13 cellular contexts compared by ENCODE assay signal in genomic region chr5:17221843-17222614, GRCh38. TPM values are rescaled to one million over a fixed set of nuclear protein-coding genes. Genes with fewer than 3 reads are reported as not detected.
A peak's percentile ranks its signal among the peaks of the same experiment; 100 is the strongest.
DNase-seq lines count a peak whose midpoint lies in the region; ATAC-seq, FAIRE-seq and TF ChIP-seq lines count a peak whose summit lies in the region.
"Had no signal": no experiment of that assay in that cellular context is flagged by ENCODE, and none has a peak within 500 bp of the region (broad histone marks: within the 10 kb centered on the region; RNA-seq: fewer than 3 reads in every experiment).

No MANE protein-coding gene starts in this region.

- DNase-seq in GM12891 (ENCODE audit: insufficient read length, low spot score) (no peak), memory B cell (ENCODE audit: low spot score in 2 of 2) (no peak), ovary (no peak), hepatic stellate cell (ENCODE audit: low spot score) (no peak), gastrocnemius medialis (no peak)
- no peak for DNase-seq in stimulated activated effector memory CD8-positive, alpha-beta T cell treated with anti-CD3 and anti-CD28 coated beads, Interleukin-12 subunit alpha, Interleukin-12 subunit beta, amount 100 ng/mL, for 72 hours (ENCODE audit: low spot score in 2 of 2)
- DNase-seq: activated naive CD4-positive, alpha-beta T cell; KBM-7; small intestine; stimulated activated naive CD4-positive, alpha-beta T cell; WERI-Rb-1 had no signal

- TF ChIP-seq POLR2A in GM12891 (IDR thresholded peaks at IDR 0.05; ENCODE audit: low read depth, low read length) (no peak), ovary (IDR thresholded peaks at IDR 0.05) (no peak), gastrocnemius medialis (IDR thresholded peaks at IDR 0.05) (no peak)

- peaks cover 2% of the 10 kb centered on the region for H3K36me3 Mint-ChIP-seq in memory B cell
- peaks cover under 1% of the 10 kb centered on the region for H3K36me3 Mint-ChIP-seq in stimulated activated effector memory CD8-positive, alpha-beta T cell treated with anti-CD3 and anti-CD28 coated beads, Interleukin-12 subunit alpha, Interleukin-12 subunit beta, amount 100 ng/mL, for 72 hours

- TF ChIP-seq EP300 in ovary (IDR thresholded peaks at IDR 0.05) = no peak

- H3K4me1 Mint-ChIP-seq in memory B cell = peaks cover 58% of the 10 kb centered on the region
- peaks cover under 1% of the 10 kb centered on the region for H3K4me1 Mint-ChIP-seq in stimulated activated effector memory CD8-positive, alpha-beta T cell treated with anti-CD3 and anti-CD28 coated beads, Interleukin-12 subunit alpha, Interleukin-12 subunit beta, amount 100 ng/mL, for 72 hours

- peak; percentile 22 for ATAC-seq in HG03378 (IDR thresholded peaks at IDR 0.05; ENCODE audit: unreplicated experiment)
- ATAC-seq in SK-N-SH treated with all-trans-retinoic acid at 6 μM for 48 hours = peak; percentile 5; the same call in 2 of the 3 replicates
- ATAC-seq in memory B cell (ENCODE audit: low read depth) = no peak
- ATAC-seq in stimulated activated effector memory CD8-positive, alpha-beta T cell treated with anti-CD3 and anti-CD28 coated beads, Interleukin-12 subunit alpha, Interleukin-12 subunit beta, amount 100 ng/mL, for 72 hours = no peak
- no peak for ATAC-seq in gastrocnemius medialis

- H3K4me3 ChIP-seq in ovary (no peak overlapping the region), gastrocnemius medialis (no peak overlapping the region)

- H3K9me3 Mint-ChIP-seq in memory B cell = no peaks in the 10 kb centered on the region
- H3K9me3 Mint-ChIP-seq in stimulated activated effector memory CD8-positive, alpha-beta T cell treated with anti-CD3 and anti-CD28 coated beads, Interleukin-12 subunit alpha, Interleukin-12 subunit beta, amount 100 ng/mL, for 72 hours = no peaks in the 10 kb centered on the region

- H3K27me3 Mint-ChIP-seq in memory B cell = no peaks in the 10 kb centered on the region

- WGBS in ovary, 3 donors = 80 to 83% (median 82%) methylated on average over 4 of the region's 4 CpGs

- H3K27ac Mint-ChIP-seq in memory B cell = peak overlapping the region; percentile 95
- H3K27ac Mint-ChIP-seq in stimulated activated effector memory CD8-positive, alpha-beta T cell treated with anti-CD3 and anti-CD28 coated beads, Interleukin-12 subunit alpha, Interleukin-12 subunit beta, amount 100 ng/mL, for 72 hours = no peak overlapping the region

- TF ChIP-seq CTCF in ovary (IDR thresholded peaks at IDR 0.05) (no peak), gastrocnemius medialis (IDR thresholded peaks at IDR 0.05 in 4 of 5, conservative IDR thresholded peaks at IDR 0.05 in 1 of 5) (no peak)

- H3K4me1 ChIP-seq in ovary (ENCODE audit: insufficient read depth) = peaks cover 4% of the 10 kb centered on the region
- H3K4me1 ChIP-seq in gastrocnemius medialis = peaks cover 0 to 9% of the 10 kb centered on the region in 2 donors

- H3K36me3 ChIP-seq in ovary (no peaks in the 10 kb centered on the region), gastrocnemius medialis (no peaks in the 10 kb centered on the region)
- H3K36me3 ChIP-seq: WERI-Rb-1 had no signal

- H3K27me3 ChIP-seq in ovary = no peaks in the 10 kb centered on the region
- peaks cover 21 to 61% (median 37%) of the 10 kb centered on the region in 3 donors for H3K27me3 ChIP-seq in gastrocnemius medialis

- peak; percentile 69 for FAIRE-seq in GM12891 (lab: Jason Lieb, UNC)
- FAIRE-seq: small intestine had no signal

- H3K27ac ChIP-seq in ovary (no peak overlapping the region), gastrocnemius medialis (no peak overlapping the region)
- H3K27ac ChIP-seq: WERI-Rb-1 had no signal

- in situ Hi-C loops in gastrocnemius medialis (cut with MboI; ENCODE audit: low sequenced_read_pairs in 4 of 4) = loop anchor here in 1 of 4 donors (10.0 kb wide), 1 partner anchor 1093 kb away; no protein-coding TSS in a partner anchor

- intact Hi-C loops in ovary (cut with DNase I) = no loop called here
- intact Hi-C loops in gastrocnemius medialis (cut with DNase I; ENCODE audit: low total_unique reads) = no loop called here

- H3K9me3 ChIP-seq in ovary (no peaks in the 10 kb centered on the region), gastrocnemius medialis (no peaks in the 10 kb centered on the region)

- no peak overlapping the region for H3K4me3 Mint-ChIP-seq in memory B cell
- no peak overlapping the region for H3K4me3 Mint-ChIP-seq in stimulated activated effector memory CD8-positive, alpha-beta T cell treated with anti-CD3 and anti-CD28 coated beads, Interleukin-12 subunit alpha, Interleukin-12 subunit beta, amount 100 ng/mL, for 72 hours

TF ChIP-seq in GM12891, 5 proteins besides CTCF, POLR2A, EP300 and RAD21:
- TF ChIP-seq SPI1 (IDR thresholded peaks at IDR 0.05; ENCODE audit: low read depth, low read length) (no peak), POU2F2 (IDR thresholded peaks at IDR 0.05; ENCODE audit: low read depth, low read length) (no peak), TAF1 (IDR thresholded peaks at IDR 0.05; ENCODE audit: low read depth, low read length) (no peak), POLR2AphosphoS5 (IDR thresholded peaks at IDR 0.05; ENCODE audit: low read depth, low read length) (no peak), PAX5 (IDR thresholded peaks at IDR 0.05; ENCODE audit: insufficient read depth, low read length, severe bottlenecking) (no peak)

TF ChIP-seq in SK-N-SH treated with all-trans-retinoic acid at 6 μM for 48 hours, 23 proteins besides CTCF, POLR2A, EP300 and RAD21:
- no peak for TF ChIP-seq ZNF8 (CRISPR knock-in tag; IDR thresholded peaks at IDR 0.05)
- TF ChIP-seq ZC3H10 (CRISPR knock-in tag; IDR thresholded peaks at IDR 0.05) = no peak
- TF ChIP-seq ZFP30 (CRISPR knock-in tag; IDR thresholded peaks at IDR 0.05) = no peak
- TF ChIP-seq TOX (CRISPR knock-in tag; IDR thresholded peaks at IDR 0.05; ENCODE audit: borderline replicate concordance) = no peak
- no peak for TF ChIP-seq CSRNP3 (CRISPR knock-in tag; IDR thresholded peaks at IDR 0.05)
- no peak for TF ChIP-seq GLIS3 (CRISPR knock-in tag; IDR thresholded peaks at IDR 0.05)
- no peak for TF ChIP-seq ZNF70 (CRISPR knock-in tag; IDR thresholded peaks at IDR 0.05)
- no peak for TF ChIP-seq OSR1 (CRISPR knock-in tag; IDR thresholded peaks at IDR 0.05)
- TF ChIP-seq ESRRG (CRISPR knock-in tag; IDR thresholded peaks at IDR 0.05) = no peak
- TF ChIP-seq ARNTL (CRISPR knock-in tag; IDR thresholded peaks at IDR 0.05; ENCODE audit: borderline replicate concordance, low read depth) = no peak
- TF ChIP-seq TSHZ2 (CRISPR knock-in tag; IDR thresholded peaks at IDR 0.05) = no peak
- no peak for TF ChIP-seq PPARA (CRISPR knock-in tag; IDR thresholded peaks at IDR 0.05; ENCODE audit: borderline replicate concordance)

RNA-seq across cellular contexts. Expression of gene BASP1, which starts 4.6 kb away (rescaled TPM):
- polyA plus RNA-seq in GM12891 (2012; ENCODE audit: low read depth, missing spikeins) = 137 TPM
- 10 to 100 TPM; 18.0 to 59.5 (median 38.3) TPM for total RNA-seq in ovary
- 10 to 100 TPM; 39.5 to 59.1 TPM for polyA plus RNA-seq in ovary
- total RNA-seq in gastrocnemius medialis = 1 to 10 TPM in 2 of 4 donors, under 1 TPM in 1, not detected in 1; 0.82 to 4.0 (median 4.0) TPM

Comparison
In these comparisons a context has a peak if more than half of its experiments do, and no peak if none do; other contexts are left out.
1. ATAC-seq: peak in HG03378 (single experiment) and SK-N-SH treated with all-trans-retinoic acid at 6 μM for 48 hours (single experiment); none in memory B cell (single experiment), stimulated activated effector memory CD8-positive, alpha-beta T cell treated with anti-CD3 and anti-CD28 coated beads, Interleukin-12 subunit alpha, Interleukin-12 subunit beta, amount 100 ng/mL, for 72 hours (single experiment) and gastrocnemius medialis (0 of 2).